ENCODE assay signal across 1 cellular context in the genomic region with DNA sequence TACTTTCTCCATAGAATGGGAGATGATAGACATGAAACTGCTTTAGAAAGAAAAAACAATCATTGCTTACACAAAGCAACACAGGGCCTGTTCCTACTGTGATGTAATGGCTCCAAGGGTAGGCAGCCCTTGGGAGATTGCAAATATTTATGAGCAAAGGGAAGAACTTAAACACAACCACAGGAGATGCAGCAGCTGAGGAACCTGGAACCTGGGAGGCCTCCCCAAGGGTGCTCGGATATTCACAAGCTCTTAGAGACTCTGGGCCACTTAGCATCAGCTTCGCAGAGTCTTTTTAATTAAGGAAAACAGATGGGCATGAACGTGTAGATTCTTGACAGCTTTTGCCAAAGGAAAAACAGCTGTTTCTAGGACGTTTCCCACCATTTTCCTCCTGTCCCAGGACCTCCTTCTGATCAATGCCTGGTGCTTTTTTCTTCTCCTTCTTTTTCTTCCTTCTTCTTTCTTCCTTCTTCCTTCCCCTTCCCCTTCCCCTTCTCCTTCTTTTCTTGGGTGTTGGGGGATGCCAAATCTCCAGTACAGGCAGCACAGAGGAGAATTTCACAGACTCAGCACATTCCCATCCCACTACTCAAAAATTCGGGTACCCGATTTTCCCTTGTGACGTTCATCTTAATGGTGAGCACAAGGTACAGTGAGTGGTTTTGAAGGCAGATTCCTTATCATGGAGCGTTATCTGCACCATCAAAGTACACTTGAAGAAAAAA.
TF ChIP-seq lines count a peak whose summit lies in the region.

No MANE protein-coding gene starts in this region.

TF ChIP-seq in H1, 55 proteins besides CTCF, POLR2A, EP300 and RAD21:
- TF ChIP-seq CHD2 (IDR thresholded peaks at IDR 0.05; ENCODE audit: low read length) = no peak
